8 cellular contexts compared by ENCODE assay signal in genomic region chr12:132414634-132415340, GRCh38.
A peak's percentile ranks its signal among the peaks of the same experiment; 100 is the strongest.
DNase-seq lines count a peak whose midpoint lies in the region; ATAC-seq and TF ChIP-seq lines count a peak whose summit lies in the region.

No MANE protein-coding gene starts in this region.

- no peak overlapping the region for H3K4me3 Mint-ChIP-seq in activated T-cell treated with anti-CD3 and anti-CD28 coated beads, Interleukin-2, amount 50 U/mL, for 72 hours

- H3K9me3 Mint-ChIP-seq in activated T-cell treated with anti-CD3 and anti-CD28 coated beads, Interleukin-2, amount 50 U/mL, for 72 hours, result no peaks in the 10 kb centered on the region

- H3K27me3 Mint-ChIP-seq in activated T-cell treated with anti-CD3 and anti-CD28 coated beads, Interleukin-2, amount 50 U/mL, for 72 hours (ENCODE audit: low read depth), result peaks cover 3% of the 10 kb centered on the region

- H3K4me1 Mint-ChIP-seq in activated T-cell treated with anti-CD3 and anti-CD28 coated beads, Interleukin-2, amount 50 U/mL, for 72 hours (ENCODE audit: low read depth), result no peaks in the 10 kb centered on the region

- TF ChIP-seq POLR2A in Peyer's patch (IDR thresholded peaks at IDR 0.05), result no peak

- H3K27ac ChIP-seq in Peyer's patch, result no peak overlapping the region

- ATAC-seq in GM21423 (IDR thresholded peaks at IDR 0.05; ENCODE audit: unreplicated experiment), result peak; percentile 79
- ATAC-seq in activated T-cell treated with anti-CD3 and anti-CD28 coated beads, Interleukin-2, amount 50 U/mL, for 72 hours (replicated peaks in 1 of 2), result peak; percentile 91 to 92

- H3K4me3 ChIP-seq in Peyer's patch, result no peak overlapping the region
- no peak overlapping the region for H3K4me3 ChIP-seq in fibroblast of the aortic adventitia (ENCODE audit: low read depth, low read length)

- H3K9me3 ChIP-seq in Peyer's patch, result no peaks in the 10 kb centered on the region

- DNase-seq in D341Med (ENCODE audit: low spot score), result peak; percentile 94
- DNase-seq in KG1 (lab: John Stamatoyannopoulos, UW), result peak; percentile 49
- DNase-seq in Peyer's patch, result peak; percentile 72 to 86 (median 85)
- DNase-seq in activated T-cell treated with anti-CD3 and anti-CD28 coated beads, Interleukin-2, amount 50 U/mL, for 72 hours, result peak; percentile 79 to 81
- peak; percentile 77 for DNase-seq in fibroblast of the aortic adventitia (ENCODE audit: low read depth)
- peak; percentile 44 for DNase-seq in occipital lobe (lab: John Stamatoyannopoulos, UW)
- peak; percentile 87 for DNase-seq in superior temporal gyrus (ENCODE audit: extremely low spot score)

- H3K27ac Mint-ChIP-seq in activated T-cell treated with anti-CD3 and anti-CD28 coated beads, Interleukin-2, amount 50 U/mL, for 72 hours, result no peak overlapping the region

- no peaks in the 10 kb centered on the region for H3K36me3 ChIP-seq in Peyer's patch

- peaks cover 0 to 9% of the 10 kb centered on the region in 2 donors for H3K27me3 ChIP-seq in Peyer's patch

- H3K4me1 ChIP-seq in Peyer's patch, result peaks cover 0 to 11% (median 4%) of the 10 kb centered on the region in 4 donors

- H3K36me3 Mint-ChIP-seq in activated T-cell treated with anti-CD3 and anti-CD28 coated beads, Interleukin-2, amount 50 U/mL, for 72 hours (ENCODE audit: insufficient read depth in 2 of 2), result no peaks in the 10 kb centered on the region

- TF ChIP-seq CTCF in Peyer's patch (IDR thresholded peaks at IDR 0.05), result peak; percentile 67 to 97 (median 93)
- TF ChIP-seq CTCF in fibroblast of the aortic adventitia (IDR thresholded peaks at IDR 0.05; ENCODE audit: insufficient read depth, low read length), result peak; percentile 95

Comparison
In these comparisons a context has a peak if more than half of its experiments do, and no peak if none do; other contexts are left out.
1. DNase-seq: peak in every context shown above with its lines; median percentile 94 in D341Med; 87 in superior temporal gyrus; 85 in Peyer's patch; 80 in activated T-cell treated with anti-CD3 and anti-CD28 coated beads, Interleukin-2, amount 50 U/mL, for 72 hours; 77 in fibroblast of the aortic adventitia; 49 in KG1; 44 in occipital lobe.